17 cellular contexts compared by ENCODE assay signal in genomic region chr10:125011926-125012705, GRCh38.
A peak's percentile ranks its signal among the peaks of the same experiment; 100 is the strongest.
DNase-seq lines count a peak whose midpoint lies in the region; ATAC-seq and TF ChIP-seq lines count a peak whose summit lies in the region.
"Had no signal": no experiment of that assay in that cellular context is flagged by ENCODE, and none has a peak within 500 bp of the region (broad histone marks: within the 10 kb centered on the region; RNA-seq: fewer than 3 reads in every experiment).

No MANE protein-coding gene starts in this region.

- POLR2A ChIA-PET in activated CD4-positive, alpha-beta T cell treated with anti-CD3 and anti-CD28 coated beads, Interleukin-2, amount 10 ng/mL, durations not matched to agents 7 days and 5 days (lab: Charles Lee), result no interaction called here

- no peaks in the 10 kb centered on the region for H3K9me3 ChIP-seq in aorta (ENCODE audit: control insufficient read depth, low read length)
- no peaks in the 10 kb centered on the region for H3K9me3 ChIP-seq in SJCRH30 (replicated peaks)
- H3K9me3 ChIP-seq: BLaER1 treated with 17β-estradiol and CSF1 and Interleukin-3, amounts not matched to agents 10 nM and 100 nM; breast epithelium had no signal

- ATAC-seq in left cardiac atrium, result peak; percentile 20 to 61
- peak; percentile 64 for ATAC-seq in aorta (ENCODE audit: low FRiP score)
- ATAC-seq: activated naive CD4-positive, alpha-beta T cell treated with anti-CD3 and anti-CD28 coated beads, Interleukin-2, amount 50 U/mL, for 72 hours; SK-N-SH treated with all-trans-retinoic acid at 6 μM for 48 hours had no signal

- 35 to 42% methylated on average over 27 of the region's 27 CpGs for WGBS in aorta, 2 donors

- H3K4me3 ChIP-seq in aorta (ENCODE audit: low read length in 2 of 2) (no peak overlapping the region), SJCRH30 (no peak overlapping the region)
- H3K4me3 ChIP-seq: BLaER1 treated with 17β-estradiol and CSF1 and Interleukin-3, amounts not matched to agents 10 nM and 100 nM; breast epithelium had no signal

- no peak overlapping the region for H3K4me3 Mint-ChIP-seq in activated naive CD4-positive, alpha-beta T cell treated with anti-CD3 and anti-CD28 coated beads, Interleukin-2, amount 10 ng/mL, durations not matched to agents 7 days and 5 days
- H3K4me3 Mint-ChIP-seq in activated CD4-positive, alpha-beta T cell treated with anti-CD3 and anti-CD28 coated beads, Interleukin-2, amount 10 ng/mL, durations not matched to agents 7 days and 5 days, result no peak overlapping the region
- H3K4me3 Mint-ChIP-seq in osteocyte (ENCODE audit: unreplicated experiment), result no peak overlapping the region

- H3K4me1 Mint-ChIP-seq in activated naive CD4-positive, alpha-beta T cell treated with anti-CD3 and anti-CD28 coated beads, Interleukin-2, amount 10 ng/mL, durations not matched to agents 7 days and 5 days, result peaks cover 10% of the 10 kb centered on the region
- H3K4me1 Mint-ChIP-seq in activated CD4-positive, alpha-beta T cell treated with anti-CD3 and anti-CD28 coated beads, Interleukin-2, amount 10 ng/mL, durations not matched to agents 7 days and 5 days, result peaks cover 13% of the 10 kb centered on the region
- peaks cover 28% of the 10 kb centered on the region for H3K4me1 Mint-ChIP-seq in osteocyte (ENCODE audit: unreplicated experiment)

- no peaks in the 10 kb centered on the region for H3K9me3 Mint-ChIP-seq in activated naive CD4-positive, alpha-beta T cell treated with anti-CD3 and anti-CD28 coated beads, Interleukin-2, amount 10 ng/mL, durations not matched to agents 7 days and 5 days
- H3K9me3 Mint-ChIP-seq in activated CD4-positive, alpha-beta T cell treated with anti-CD3 and anti-CD28 coated beads, Interleukin-2, amount 10 ng/mL, durations not matched to agents 7 days and 5 days, result no peaks in the 10 kb centered on the region
- no peaks in the 10 kb centered on the region for H3K9me3 Mint-ChIP-seq in osteocyte (ENCODE audit: unreplicated experiment)
- H3K9me3 Mint-ChIP-seq: activated naive CD4-positive, alpha-beta T cell treated with anti-CD3 and anti-CD28 coated beads, Interleukin-2, amount 50 U/mL, for 72 hours had no signal

- CTCF ChIA-PET in activated naive CD4-positive, alpha-beta T cell treated with anti-CD3 and anti-CD28 coated beads, Interleukin-2, amount 10 ng/mL, durations not matched to agents 7 days and 5 days (lab: Charles Lee), result no interaction called here
- CTCF ChIA-PET in activated CD4-positive, alpha-beta T cell treated with anti-CD3 and anti-CD28 coated beads, Interleukin-2, amount 10 ng/mL, durations not matched to agents 7 days and 5 days (lab: Charles Lee), result no interaction called here

- peak; percentile 3 for DNase-seq in activated naive CD4-positive, alpha-beta T cell treated with anti-CD3 and anti-CD28 coated beads, Interleukin-2, amount 50 U/mL, for 16 hours
- DNase-seq in activated naive CD4-positive, alpha-beta T cell treated with anti-CD3 and anti-CD28 coated beads, Interleukin-2, amount 10 ng/mL, durations not matched to agents 7 days and 5 days, result no peak
- DNase-seq in left cardiac atrium, result peak; percentile 50
- peak; percentile 85 for DNase-seq in posterior vena cava (ENCODE audit: low spot score)
- peak; percentile 79 to 88 for DNase-seq in aorta
- no peak for DNase-seq in activated CD4-positive, alpha-beta T cell treated with anti-CD3 and anti-CD28 coated beads, Interleukin-2, amount 10 ng/mL, durations not matched to agents 7 days and 5 days
- no peak for DNase-seq in SJCRH30
- DNase-seq in osteocyte (ENCODE audit: extremely low spot score, unreplicated experiment), result no peak
- DNase-seq: activated CD4-positive, alpha-beta T cell treated with anti-CD3 and anti-CD28 coated beads, Interleukin-2, amount 50 U/mL, for 1 hour; activated T-cell treated with anti-CD3 and anti-CD28 coated beads, Interleukin-2, amount 50 U/mL, for 1 hour; NCI-H510A treated with DMSO at 0.1 percent for 48 hours; OCI-M1 had no signal

- H3K27me3 Mint-ChIP-seq in activated naive CD4-positive, alpha-beta T cell treated with anti-CD3 and anti-CD28 coated beads, Interleukin-2, amount 10 ng/mL, durations not matched to agents 7 days and 5 days, result peaks cover 42% of the 10 kb centered on the region
- peaks cover 3% of the 10 kb centered on the region for H3K27me3 Mint-ChIP-seq in activated CD4-positive, alpha-beta T cell treated with anti-CD3 and anti-CD28 coated beads, Interleukin-2, amount 10 ng/mL, durations not matched to agents 7 days and 5 days
- no peaks in the 10 kb centered on the region for H3K27me3 Mint-ChIP-seq in osteocyte (ENCODE audit: unreplicated experiment)

- H3K4me1 ChIP-seq in aorta (ENCODE audit: control insufficient read depth in 1 of 2, insufficient read depth in 2 of 2, low read length in 2 of 2), result peaks cover 3 to 4% of the 10 kb centered on the region in 2 donors
- peaks cover 9% of the 10 kb centered on the region; the same call in 1 of the 2 replicates for H3K4me1 ChIP-seq in SJCRH30

- TF ChIP-seq CTCF in osteocyte (IDR thresholded peaks at IDR 0.05), result no peak

- no peak overlapping the region for H3K27ac Mint-ChIP-seq in activated naive CD4-positive, alpha-beta T cell treated with anti-CD3 and anti-CD28 coated beads, Interleukin-2, amount 10 ng/mL, durations not matched to agents 7 days and 5 days
- H3K27ac Mint-ChIP-seq in activated CD4-positive, alpha-beta T cell treated with anti-CD3 and anti-CD28 coated beads, Interleukin-2, amount 10 ng/mL, durations not matched to agents 7 days and 5 days, result no peak overlapping the region
- H3K27ac Mint-ChIP-seq in osteocyte (ENCODE audit: unreplicated experiment), result no peak overlapping the region
- H3K27ac Mint-ChIP-seq: activated naive CD4-positive, alpha-beta T cell treated with anti-CD3 and anti-CD28 coated beads, Interleukin-2, amount 50 U/mL, for 72 hours had no signal

- H3K27ac ChIP-seq in aorta (ENCODE audit: low read depth in 1 of 2, low read length in 2 of 2), result peak overlapping the region; percentile 72 to 74
- no peak overlapping the region for H3K27ac ChIP-seq in SJCRH30
- H3K27ac ChIP-seq: 22Rv1; BLaER1 treated with 17β-estradiol and CSF1 and Interleukin-3, amounts not matched to agents 10 nM and 100 nM had no signal

- no peaks in the 10 kb centered on the region for H3K36me3 Mint-ChIP-seq in activated naive CD4-positive, alpha-beta T cell treated with anti-CD3 and anti-CD28 coated beads, Interleukin-2, amount 10 ng/mL, durations not matched to agents 7 days and 5 days
- no peaks in the 10 kb centered on the region for H3K36me3 Mint-ChIP-seq in activated CD4-positive, alpha-beta T cell treated with anti-CD3 and anti-CD28 coated beads, Interleukin-2, amount 10 ng/mL, durations not matched to agents 7 days and 5 days (ENCODE audit: low read depth)
- peaks cover 8% of the 10 kb centered on the region for H3K36me3 Mint-ChIP-seq in osteocyte (ENCODE audit: unreplicated experiment)
- H3K36me3 Mint-ChIP-seq: activated naive CD4-positive, alpha-beta T cell treated with anti-CD3 and anti-CD28 coated beads, Interleukin-2, amount 50 U/mL, for 72 hours had no signal

- no peaks in the 10 kb centered on the region for H3K36me3 ChIP-seq in aorta (ENCODE audit: control insufficient read depth in 1 of 2, insufficient read depth in 2 of 2, low read length in 1 of 2)
- peaks cover 2% of the 10 kb centered on the region; the same call in 1 of the 2 replicates for H3K36me3 ChIP-seq in SJCRH30
- H3K36me3 ChIP-seq: breast epithelium had no signal

- H3K27me3 ChIP-seq in aorta (ENCODE audit: control insufficient read depth in 1 of 2, insufficient read depth in 2 of 2, low read length in 1 of 2), result no peaks in the 10 kb centered on the region
- H3K27me3 ChIP-seq in SJCRH30, result no peaks in the 10 kb centered on the region
- H3K27me3 ChIP-seq: BLaER1 treated with 17β-estradiol and CSF1 and Interleukin-3, amounts not matched to agents 10 nM and 100 nM; breast epithelium had no signal

- intact Hi-C loops in left cardiac atrium (cut with DNase I), result no loop called here
- intact Hi-C loops in posterior vena cava (cut with DNase I), result no loop called here
- intact Hi-C loops in aorta (cut with DNase I), result no loop called here

Comparison
In these comparisons a context has a peak if more than half of its experiments do, and no peak if none do; other contexts are left out.
1. DNase-seq: peak in activated naive CD4-positive, alpha-beta T cell treated with anti-CD3 and anti-CD28 coated beads, Interleukin-2, amount 50 U/mL, for 16 hours (single experiment), left cardiac atrium (single experiment), posterior vena cava (single experiment) and aorta (2 of 2); none in activated naive CD4-positive, alpha-beta T cell treated with anti-CD3 and anti-CD28 coated beads, Interleukin-2, amount 10 ng/mL, durations not matched to agents 7 days and 5 days (single experiment), activated CD4-positive, alpha-beta T cell treated with anti-CD3 and anti-CD28 coated beads, Interleukin-2, amount 10 ng/mL, durations not matched to agents 7 days and 5 days (single experiment), SJCRH30 (0 of 2) and osteocyte (single experiment).